ENCODE assay signal across 23 cellular contexts in the genomic region with DNA sequence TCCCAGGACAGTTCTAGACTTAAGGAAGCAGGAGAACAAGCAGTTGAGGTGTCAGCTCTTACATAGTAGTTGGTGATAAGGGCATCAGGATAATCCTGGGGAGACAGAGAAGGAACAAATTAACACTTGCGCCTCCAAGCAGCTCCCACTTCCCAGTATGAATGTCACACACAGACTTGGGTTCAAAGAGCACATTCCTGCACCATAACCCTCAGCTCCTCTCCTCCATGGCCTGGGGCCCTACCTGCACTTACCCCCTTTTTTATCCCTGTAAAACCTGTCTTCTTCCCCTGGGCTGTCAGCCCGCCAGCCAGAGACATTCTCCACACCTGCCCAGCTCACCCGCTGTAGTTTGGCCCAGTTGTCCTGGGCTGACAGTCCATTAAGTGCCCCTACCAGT. TPM values are rescaled to one million over a fixed set of nuclear protein-coding genes. Genes with fewer than 3 reads are reported as not detected.
DNase-seq lines count a peak whose midpoint lies in the region; ATAC-seq, FAIRE-seq and TF ChIP-seq lines count a peak whose summit lies in the region.
"Had no signal": no experiment of that assay in that cellular context is flagged by ENCODE, and none has a peak within 500 bp of the region (broad histone marks: within the 10 kb centered on the region; RNA-seq: fewer than 3 reads in every experiment).

No MANE protein-coding gene starts in this region.

- no peaks in the 10 kb centered on the region for H4K20me1 ChIP-seq in HepG2 (ENCODE audit: insufficient read depth, low read length)

- H3K4me2 ChIP-seq in HepG2 (ENCODE audit: low read depth, low read length), result peak overlapping the region; percentile 34

- in situ Hi-C loops in HepG2 (cut with HindIII; ENCODE audit: extremely low pct_ligation_motif_present, low pct_unique_long_range_greater_than_20kb), result no loop called here

- H3K9me3 ChIP-seq in HepG2 (ENCODE audit: low read length) (no peaks in the 10 kb centered on the region), right lobe of liver (no peaks in the 10 kb centered on the region), kidney (ENCODE audit: control insufficient read depth in 1 of 2, low read length in 2 of 2) (no peaks in the 10 kb centered on the region), psoas muscle (no peaks in the 10 kb centered on the region)
- H3K9me3 ChIP-seq: BE2C, Caco-2 had no signal

- BruUV-seq in HepG2 (replicated peaks; lab: Mats Ljungman, UMichigan), result no TSS peak

- no peaks in the 10 kb centered on the region for H3K27me3 ChIP-seq in HepG2 (ENCODE audit: control insufficient read depth in 1 of 2, insufficient read depth in 2 of 2, low read length in 2 of 2)
- peaks cover 0 to 11% of the 10 kb centered on the region in 2 donors for H3K27me3 ChIP-seq in right lobe of liver
- H3K27me3 ChIP-seq in psoas muscle (ENCODE audit: insufficient read depth in 3 of 3, low read length in 2 of 3), result no peaks in the 10 kb centered on the region

- H3K4me3 ChIP-seq in HepG2 (replicated peaks in 1 of 3; ENCODE audit: insufficient read depth in 1 of 3, low read depth in 2 of 3, low read length in 3 of 3), result peak overlapping the region in 1 of 3 experiments; percentile 3; a peak in 1 of 6 replicates
- no peak overlapping the region for H3K4me3 ChIP-seq in right lobe of liver
- no peak overlapping the region for H3K4me3 ChIP-seq in kidney (ENCODE audit: low read length in 2 of 2)
- no peak overlapping the region for H3K4me3 ChIP-seq in psoas muscle

- TF ChIP-seq POLR2A in HepG2 (IDR thresholded peaks at IDR 0.05; ENCODE audit: insufficient read depth in 1 of 2, low read depth in 2 of 2, low read length in 2 of 2) (no peak), right lobe of liver (IDR thresholded peaks at IDR 0.05) (no peak)

- peak; percentile 51 for ATAC-seq in HepG2
- no peak for ATAC-seq in right lobe of liver
- peak in 1 of 4 donors; percentile 1 for ATAC-seq in psoas muscle
- ATAC-seq: HCT116 had no signal

- WGBS in HepG2 (ENCODE audit: low lambda C conversion rate), result 85% methylated on average over 3 of the region's 3 CpGs
- WGBS in right lobe of liver (ENCODE audit: insufficient coverage, low coverage, low lambda C conversion rate, missing lambda C conversion rate), result 86% methylated on average over 2 of the region's 3 CpGs
- WGBS in psoas muscle, 3 donors, result 57 to 83% (median 65%) methylated on average over 3 of the region's 3 CpGs

- H3K79me2 ChIP-seq in HepG2 (ENCODE audit: insufficient read depth, low read length), result no peaks in the 10 kb centered on the region

- CTCF ChIA-PET in HepG2 (lab: Yijun Ruan, JAX; ENCODE audit: low intra/inter-chr PET ratio, low total read pairs), result no interaction called here

- TF ChIP-seq RAD21 in HepG2 (CRISPR knock-in tag; IDR thresholded peaks at IDR 0.05), result no peak

- DNase-seq in HepG2 (ENCODE audit: low spot score) (no peak), right lobe of liver (no peak), kidney (peak; percentile 35), psoas muscle (no peak), anterior cingulate cortex (lab: John Stamatoyannopoulos, UW) (no peak), hippocampal formation (lab: John Stamatoyannopoulos, UW) (no peak), NCI-H2171 treated with DMSO at 0.1 percent for 48 hours (lab: John Stamatoyannopoulos, UW) (no peak)
- DNase-seq: BE2C; C1 segment of cervical spinal cord; CD4-positive, alpha-beta T cell; DMS153; DMS79; GDM1; GOT3; H7; HFFc6 had no signal

- TF ChIP-seq CTCF in HepG2 (CRISPR knock-in tag; IDR thresholded peaks at IDR 0.05), result no peak
- no peak for TF ChIP-seq CTCF in right lobe of liver (IDR thresholded peaks at IDR 0.05)
- no peak for TF ChIP-seq CTCF in kidney (IDR thresholded peaks at IDR 0.05; ENCODE audit: borderline replicate concordance, extremely low read depth, insufficient read depth)
- TF ChIP-seq CTCF in psoas muscle (IDR thresholded peaks at IDR 0.05), result no peak

- FAIRE-seq in HepG2 (lab: Jason Lieb, UNC) (peak; percentile 53), kidney (lab: Jason Lieb, UNC) (no peak)

- POLR2A ChIA-PET in HepG2 (lab: Yijun Ruan, JAX), result interaction anchor here (0.9 to 1.6 kb wide), 6 partner anchors 9 to 48 kb away, joined by 3 to 7 read pairs (median 5); partner anchors contain the start of genes GTF3C2 and MPV17

- H3K36me3 ChIP-seq in HepG2 (replicated peaks in 1 of 2; ENCODE audit: control insufficient read depth in 1 of 2, insufficient read depth in 2 of 2, low read length in 2 of 2) (peaks cover 0 to 2% of the 10 kb centered on the region in 2 experiments; a peak in 2 of 5 replicates), right lobe of liver (no peaks in the 10 kb centered on the region), kidney (ENCODE audit: control insufficient read depth in 1 of 2, insufficient read depth in 2 of 2, low read length in 2 of 2) (no peaks in the 10 kb centered on the region), psoas muscle (ENCODE audit: insufficient read depth in 1 of 2, low read depth in 1 of 2) (peaks cover 0 to 28% of the 10 kb centered on the region in 2 donors)
- H3K36me3 ChIP-seq: BE2C had no signal

- H3K4me1 ChIP-seq in HepG2 (ENCODE audit: insufficient read depth, low read length) (peaks cover 26% of the 10 kb centered on the region), right lobe of liver (peaks cover 0 to 13% (median 0%) of the 10 kb centered on the region in 4 donors), kidney (ENCODE audit: control insufficient read depth in 1 of 2, insufficient read depth in 1 of 2, low read depth in 1 of 2, low read length in 2 of 2) (no peaks in the 10 kb centered on the region), psoas muscle (peaks cover 13% of the 10 kb centered on the region)

- H3K27ac ChIP-seq in HepG2 (ENCODE audit: extremely low read length, insufficient read depth, low read length), result peak overlapping the region; percentile 13
- no peak overlapping the region for H3K27ac ChIP-seq in right lobe of liver
- H3K27ac ChIP-seq in kidney (ENCODE audit: low read depth in 2 of 2, low read length in 2 of 2), result no peak overlapping the region
- H3K27ac ChIP-seq in psoas muscle, result peak overlapping the region; percentile 19
- H3K27ac ChIP-seq: HL-60 had no signal

- H2AFZ ChIP-seq in HepG2 (ENCODE audit: low read length), result no peak overlapping the region

- TF ChIP-seq EP300 in HepG2 (IDR thresholded peaks at IDR 0.05; ENCODE audit: low read depth in 2 of 2, low read length in 2 of 2) (no peak), HepG2 (CRISPR knock-in tag; IDR thresholded peaks at IDR 0.05; ENCODE audit: borderline replicate concordance) (no peak)

- H3K9ac ChIP-seq in HepG2 (ENCODE audit: insufficient read depth, low read depth, low read length) (no peak overlapping the region), kidney (ENCODE audit: low read length in 2 of 2) (no peak overlapping the region)

- intact Hi-C loops in HepG2 (cut with micrococcal nuclease; ENCODE audit: unreplicated experiment) (no loop called here), right lobe of liver (cut with DNase I) (loop anchor here in 1 of 2 donors (10.0 kb wide), 1 partner anchor 53 kb away; no protein-coding TSS in a partner anchor), kidney (cut with DNase I) (no loop called here), psoas muscle (cut with DNase I) (no loop called here)

RNA-seq across cellular contexts. Expression of gene UCN, which starts 3.9 kb away (rescaled TPM):
- total RNA-seq in HepG2 (2016; rRNA removed; fragmentation: Illumina TruSeq; extraction: Trizol) (0.36 and 1.2 TPM in 2 replicates), right lobe of liver (1 to 10 TPM in 5 of 6 experiments, under 1 TPM in 1; 0.88 to 4.3 (median 1.6) TPM), kidney (1.4 TPM), psoas muscle (under 1 TPM in 1 of 4 donors, not detected in 3; 0.46 TPM)
- not detected in 2 replicates for total RNA-seq in HepG2 (2016; cell fraction: cytosol; rRNA removed; fragmentation: Illumina TruSeq; extraction: Trizol; ENCODE audit: low read depth)
- total RNA-seq in HepG2 (2016; cell fraction: insoluble cytoplasmic fraction; rRNA removed; fragmentation: Illumina TruSeq; extraction: Trizol), result 0.25 and 0.54 TPM in 2 replicates
- 0.24 and 0.25 TPM in 2 replicates for total RNA-seq in HepG2 (2016; cell fraction: membrane; rRNA removed; fragmentation: Illumina TruSeq; extraction: Trizol)
- 0.53 and 1.4 TPM in 2 replicates for total RNA-seq in HepG2 (2016; cell fraction: nucleus; rRNA removed; fragmentation: Illumina TruSeq; extraction: Trizol)
- polyA plus RNA-seq in HepG2 (2011; rRNA removed) (2.3 and 2.6 TPM in 2 replicates), kidney (ENCODE audit: insufficient read depth, low read depth, low replicate concordance) (1.3 TPM), psoas muscle (1 to 10 TPM in 1 of 3 donors, under 1 TPM in 2; 0.26 to 3.6 (median 0.44) TPM)
- polyA plus RNA-seq in HepG2 (2011; cell fraction: cytosol; rRNA removed), result 1.3 and 2.9 TPM in 2 replicates
- 22.6 and 33.5 TPM in 2 replicates for polyA plus RNA-seq in HepG2 (2011; cell fraction: nucleus; rRNA removed)
- 1.8 TPM in 2 replicates for polyA plus RNA-seq in HepG2 (2012)
- polyA plus RNA-seq in HepG2 (2016; cell fraction: cytosol; fragmentation: Illumina TruSeq; extraction: Trizol; ENCODE audit: low read depth), result 0.14 TPM in 1 of 2 replicates, not detected in the other
- polyA plus RNA-seq in HepG2 (2016; cell fraction: insoluble cytoplasmic fraction; fragmentation: Illumina TruSeq; extraction: Trizol; ENCODE audit: low read depth), result 0.46 TPM in 1 of 2 replicates, not detected in the other
- polyA plus RNA-seq in HepG2 (2016; cell fraction: membrane; fragmentation: Illumina TruSeq; extraction: Trizol; ENCODE audit: low read depth), result 0.25 TPM in 1 of 2 replicates, not detected in the other
- 2.6 and 2.7 TPM in 2 replicates for polyA plus RNA-seq in HepG2 (2016; cell fraction: nucleus; fragmentation: Illumina TruSeq; extraction: Trizol; ENCODE audit: insufficient read depth, low read depth)
- 0.54 and 2.7 TPM in 2 replicates for polyA minus RNA-seq in HepG2 (2011; rRNA and poly(A)+ RNA removed; ENCODE audit: low replicate concordance)
- not detected in 2 replicates for polyA minus RNA-seq in HepG2 (2011; cell fraction: cytosol; rRNA and poly(A)+ RNA removed)
- 1.7 and 2.1 TPM in 2 replicates for polyA minus RNA-seq in HepG2 (2011; cell fraction: nucleus; rRNA and poly(A)+ RNA removed)
- total RNA-seq: Caco-2 had no signal

RNA-seq across cellular contexts. Expression of gene MPV17, which starts 10.7 kb away (rescaled TPM):
- total RNA-seq in HepG2 (2016; rRNA removed; fragmentation: Illumina TruSeq; extraction: Trizol), result 37.0 and 48.9 TPM in 2 replicates
- total RNA-seq in HepG2 (2016; cell fraction: cytosol; rRNA removed; fragmentation: Illumina TruSeq; extraction: Trizol; ENCODE audit: low read depth), result 20.8 and 25.9 TPM in 2 replicates
- total RNA-seq in HepG2 (2016; cell fraction: insoluble cytoplasmic fraction; rRNA removed; fragmentation: Illumina TruSeq; extraction: Trizol), result 42.7 and 51.6 TPM in 2 replicates
- 26.7 and 29.9 TPM in 2 replicates for total RNA-seq in HepG2 (2016; cell fraction: membrane; rRNA removed; fragmentation: Illumina TruSeq; extraction: Trizol)
- total RNA-seq in HepG2 (2016; cell fraction: nucleus; rRNA removed; fragmentation: Illumina TruSeq; extraction: Trizol), result 42.0 and 44.6 TPM in 2 replicates
- polyA plus RNA-seq in HepG2 (2011; rRNA removed), result 119 and 129 TPM in 2 replicates
- polyA plus RNA-seq in HepG2 (2011; cell fraction: cytosol; rRNA removed), result 118 and 122 TPM in 2 replicates
- 242 and 245 TPM in 2 replicates for polyA plus RNA-seq in HepG2 (2011; cell fraction: nucleus; rRNA removed)
- 63.5 and 90.0 TPM in 2 replicates for polyA plus RNA-seq in HepG2 (2012)
- polyA plus RNA-seq in HepG2 (2016; cell fraction: cytosol; fragmentation: Illumina TruSeq; extraction: Trizol; ENCODE audit: low read depth), result 24.1 and 27.7 TPM in 2 replicates
- polyA plus RNA-seq in HepG2 (2016; cell fraction: insoluble cytoplasmic fraction; fragmentation: Illumina TruSeq; extraction: Trizol; ENCODE audit: low read depth), result 63.3 and 64.7 TPM in 2 replicates
- polyA plus RNA-seq in HepG2 (2016; cell fraction: membrane; fragmentation: Illumina TruSeq; extraction: Trizol; ENCODE audit: low read depth), result 36.5 and 39.6 TPM in 2 replicates
- polyA plus RNA-seq in HepG2 (2016; cell fraction: nucleus; fragmentation: Illumina TruSeq; extraction: Trizol; ENCODE audit: insufficient read depth, low read depth), result 101 and 104 TPM in 2 replicates
- polyA minus RNA-seq in HepG2 (2011; rRNA and poly(A)+ RNA removed; ENCODE audit: low replicate concordance), result 155 and 173 TPM in 2 replicates
- 37.4 and 40.5 TPM in 2 replicates for polyA minus RNA-seq in HepG2 (2011; cell fraction: cytosol; rRNA and poly(A)+ RNA removed)
- polyA minus RNA-seq in HepG2 (2011; cell fraction: nucleus; rRNA and poly(A)+ RNA removed), result 76.9 and 109 TPM in 2 replicates
- 10 to 100 TPM; 17.2 to 82.3 (median 30.4) TPM for total RNA-seq in right lobe of liver
- total RNA-seq in kidney, result 66.2 TPM
- polyA plus RNA-seq in kidney (ENCODE audit: insufficient read depth, low read depth, low replicate concordance), result 120 TPM
- 10 to 100 TPM; 11.9 to 20.9 (median 14.9) TPM for total RNA-seq in psoas muscle
- 10 to 100 TPM; 13.1 to 29.0 (median 14.5) TPM for polyA plus RNA-seq in psoas muscle

RNA-seq across cellular contexts. Expression of gene TRIM54, which starts 29.9 kb away (rescaled TPM):
- total RNA-seq in HepG2 (2016; rRNA removed; fragmentation: Illumina TruSeq; extraction: Trizol) (0.07 TPM in 1 of 2 replicates, not detected in the other), right lobe of liver (under 1 TPM in 2 of 6 experiments, not detected in 4; 0.14 to 0.25 TPM), kidney (0.31 TPM), psoas muscle (100 to 1,000 TPM; 387 to 784 (median 462) TPM)
- not detected in 2 replicates for total RNA-seq in HepG2 (2016; cell fraction: cytosol; rRNA removed; fragmentation: Illumina TruSeq; extraction: Trizol; ENCODE audit: low read depth)
- total RNA-seq in HepG2 (2016; cell fraction: insoluble cytoplasmic fraction; rRNA removed; fragmentation: Illumina TruSeq; extraction: Trizol), result 0.12 and 0.19 TPM in 2 replicates
- 0.07 TPM in 1 of 2 replicates, not detected in the other for total RNA-seq in HepG2 (2016; cell fraction: membrane; rRNA removed; fragmentation: Illumina TruSeq; extraction: Trizol)
- 0.65 TPM in 1 of 2 replicates, not detected in the other for total RNA-seq in HepG2 (2016; cell fraction: nucleus; rRNA removed; fragmentation: Illumina TruSeq; extraction: Trizol)
- polyA plus RNA-seq in HepG2 (2011; rRNA removed) (0.13 and 0.14 TPM in 2 replicates), kidney (ENCODE audit: insufficient read depth, low read depth, low replicate concordance) (2.1 TPM), psoas muscle (100 to 1,000 TPM; 136 to 315 (median 282) TPM)
- polyA plus RNA-seq in HepG2 (2011; cell fraction: cytosol; rRNA removed), result 0.12 and 0.23 TPM in 2 replicates
- polyA plus RNA-seq in HepG2 (2011; cell fraction: nucleus; rRNA removed), result 0.37 and 0.42 TPM in 2 replicates
- 0.09 and 0.24 TPM in 2 replicates for polyA plus RNA-seq in HepG2 (2012)
- not detected in 2 replicates for polyA plus RNA-seq in HepG2 (2016; cell fraction: cytosol; fragmentation: Illumina TruSeq; extraction: Trizol; ENCODE audit: low read depth)
- 0.20 TPM in 1 of 2 replicates, not detected in the other for polyA plus RNA-seq in HepG2 (2016; cell fraction: insoluble cytoplasmic fraction; fragmentation: Illumina TruSeq; extraction: Trizol; ENCODE audit: low read depth)
- not detected in 2 replicates for polyA plus RNA-seq in HepG2 (2016; cell fraction: membrane; fragmentation: Illumina TruSeq; extraction: Trizol; ENCODE audit: low read depth)
- polyA plus RNA-seq in HepG2 (2016; cell fraction: nucleus; fragmentation: Illumina TruSeq; extraction: Trizol; ENCODE audit: insufficient read depth, low read depth), result 0.52 TPM in 1 of 2 replicates, not detected in the other
- 1.4 TPM in 1 of 2 replicates, not detected in the other for polyA minus RNA-seq in HepG2 (2011; rRNA and poly(A)+ RNA removed; ENCODE audit: low replicate concordance)
- not detected in 2 replicates for polyA minus RNA-seq in HepG2 (2011; cell fraction: cytosol; rRNA and poly(A)+ RNA removed)
- not detected in 2 replicates for polyA minus RNA-seq in HepG2 (2011; cell fraction: nucleus; rRNA and poly(A)+ RNA removed)
- total RNA-seq: CD4-positive, alpha-beta T cell; Daoy; HFFc6 had no signal
- polyA plus RNA-seq: IgD-negative memory B cell had no signal

RNA-seq across cellular contexts. Expression of gene DNAJC5G, which starts 36.9 kb away (rescaled TPM):
- total RNA-seq in HepG2 (2016; rRNA removed; fragmentation: Illumina TruSeq; extraction: Trizol) (not detected in 2 replicates), right lobe of liver (not detected), kidney (not detected), psoas muscle (not detected)
- total RNA-seq in HepG2 (2016; cell fraction: cytosol; rRNA removed; fragmentation: Illumina TruSeq; extraction: Trizol; ENCODE audit: low read depth), result not detected in 2 replicates
- total RNA-seq in HepG2 (2016; cell fraction: insoluble cytoplasmic fraction; rRNA removed; fragmentation: Illumina TruSeq; extraction: Trizol), result not detected in 2 replicates
- not detected in 2 replicates for total RNA-seq in HepG2 (2016; cell fraction: membrane; rRNA removed; fragmentation: Illumina TruSeq; extraction: Trizol)
- total RNA-seq in HepG2 (2016; cell fraction: nucleus; rRNA removed; fragmentation: Illumina TruSeq; extraction: Trizol), result not detected in 2 replicates
- polyA plus RNA-seq in HepG2 (2011; rRNA removed) (0.05 and 0.07 TPM in 2 replicates), kidney (ENCODE audit: insufficient read depth, low read depth, low replicate concordance) (not detected), psoas muscle (not detected)
- polyA plus RNA-seq in HepG2 (2011; cell fraction: cytosol; rRNA removed), result not detected in 2 replicates
- polyA plus RNA-seq in HepG2 (2011; cell fraction: nucleus; rRNA removed), result 0.24 and 0.43 TPM in 2 replicates
- polyA plus RNA-seq in HepG2 (2012), result 0.17 TPM in 1 of 2 replicates, not detected in the other
- not detected in 2 replicates for polyA plus RNA-seq in HepG2 (2016; cell fraction: cytosol; fragmentation: Illumina TruSeq; extraction: Trizol; ENCODE audit: low read depth)
- polyA plus RNA-seq in HepG2 (2016; cell fraction: insoluble cytoplasmic fraction; fragmentation: Illumina TruSeq; extraction: Trizol; ENCODE audit: low read depth), result not detected in 2 replicates
- not detected in 2 replicates for polyA plus RNA-seq in HepG2 (2016; cell fraction: membrane; fragmentation: Illumina TruSeq; extraction: Trizol; ENCODE audit: low read depth)
- not detected in 2 replicates for polyA plus RNA-seq in HepG2 (2016; cell fraction: nucleus; fragmentation: Illumina TruSeq; extraction: Trizol; ENCODE audit: insufficient read depth, low read depth)
- polyA minus RNA-seq in HepG2 (2011; rRNA and poly(A)+ RNA removed; ENCODE audit: low replicate concordance), result not detected in 2 replicates
- polyA minus RNA-seq in HepG2 (2011; cell fraction: cytosol; rRNA and poly(A)+ RNA removed), result not detected in 2 replicates
- polyA minus RNA-seq in HepG2 (2011; cell fraction: nucleus; rRNA and poly(A)+ RNA removed), result not detected in 2 replicates
- total RNA-seq: A172; CD4-positive, alpha-beta T cell; Daoy; H7; HFFc6; HT1080 had no signal
- polyA plus RNA-seq: IgD-negative memory B cell had no signal

RNA-seq across cellular contexts. Expression of gene GTF3C2, which starts 44.4 kb away (rescaled TPM):
- total RNA-seq in HepG2 (2016; rRNA removed; fragmentation: Illumina TruSeq; extraction: Trizol), result 77.5 and 80.0 TPM in 2 replicates
- total RNA-seq in HepG2 (2016; cell fraction: cytosol; rRNA removed; fragmentation: Illumina TruSeq; extraction: Trizol; ENCODE audit: low read depth), result 43.5 and 52.1 TPM in 2 replicates
- total RNA-seq in HepG2 (2016; cell fraction: insoluble cytoplasmic fraction; rRNA removed; fragmentation: Illumina TruSeq; extraction: Trizol), result 72.3 and 78.2 TPM in 2 replicates
- 72.9 and 75.0 TPM in 2 replicates for total RNA-seq in HepG2 (2016; cell fraction: membrane; rRNA removed; fragmentation: Illumina TruSeq; extraction: Trizol)
- total RNA-seq in HepG2 (2016; cell fraction: nucleus; rRNA removed; fragmentation: Illumina TruSeq; extraction: Trizol), result 66.4 and 68.7 TPM in 2 replicates
- polyA plus RNA-seq in HepG2 (2011; rRNA removed), result 110 and 130 TPM in 2 replicates
- 66.6 and 78.1 TPM in 2 replicates for polyA plus RNA-seq in HepG2 (2011; cell fraction: cytosol; rRNA removed)
- 240 and 284 TPM in 2 replicates for polyA plus RNA-seq in HepG2 (2011; cell fraction: nucleus; rRNA removed)
- polyA plus RNA-seq in HepG2 (2012), result 68.1 and 83.8 TPM in 2 replicates
- polyA plus RNA-seq in HepG2 (2016; cell fraction: cytosol; fragmentation: Illumina TruSeq; extraction: Trizol; ENCODE audit: low read depth), result 23.7 and 28.2 TPM in 2 replicates
- polyA plus RNA-seq in HepG2 (2016; cell fraction: insoluble cytoplasmic fraction; fragmentation: Illumina TruSeq; extraction: Trizol; ENCODE audit: low read depth), result 86.5 and 95.8 TPM in 2 replicates
- polyA plus RNA-seq in HepG2 (2016; cell fraction: membrane; fragmentation: Illumina TruSeq; extraction: Trizol; ENCODE audit: low read depth), result 59.8 and 70.6 TPM in 2 replicates
- polyA plus RNA-seq in HepG2 (2016; cell fraction: nucleus; fragmentation: Illumina TruSeq; extraction: Trizol; ENCODE audit: insufficient read depth, low read depth), result 135 and 154 TPM in 2 replicates
- 139 and 140 TPM in 2 replicates for polyA minus RNA-seq in HepG2 (2011; rRNA and poly(A)+ RNA removed; ENCODE audit: low replicate concordance)
- 38.4 and 43.3 TPM in 2 replicates for polyA minus RNA-seq in HepG2 (2011; cell fraction: cytosol; rRNA and poly(A)+ RNA removed)
- 99.5 and 107 TPM in 2 replicates for polyA minus RNA-seq in HepG2 (2011; cell fraction: nucleus; rRNA and poly(A)+ RNA removed)
- total RNA-seq in right lobe of liver, result 10 to 100 TPM; 13.4 to 20.1 (median 16.8) TPM
- 59.3 TPM for total RNA-seq in kidney
- 38.3 TPM for polyA plus RNA-seq in kidney (ENCODE audit: insufficient read depth, low read depth, low replicate concordance)
- total RNA-seq in psoas muscle, result 10 to 100 TPM; 17.5 to 44.9 (median 31.1) TPM
- polyA plus RNA-seq in psoas muscle, result 10 to 100 TPM; 21.6 to 49.4 (median 24.2) TPM

Comparison
In these comparisons a context has a peak if more than half of its experiments do, and no peak if none do; other contexts are left out.
1. H3K27ac ChIP-seq: peak in HepG2 (single experiment) and psoas muscle (single experiment); none in right lobe of liver (0 of 3) and kidney (0 of 2).
2. RNA of gene TRIM54, which starts 29.9 kb away (total RNA-seq): 387 to 784 TPM in psoas muscle; 0.31 TPM in kidney (single experiment), 0.07 to 0.65 TPM in HepG2 and 0.14 to 0.25 TPM in right lobe of liver; every median in the first group is over 100 times any median in the second.